Comparison of ENCODE assay signal across 2 cellular contexts in genomic region chr1:1636621-1637478, GRCh38. TPM values are rescaled to one million over a fixed set of nuclear protein-coding genes. Genes with fewer than 3 reads are reported as not detected.
"Had no signal": no experiment of that assay in that cellular context is flagged by ENCODE, and none has a peak within 500 bp of the region (broad histone marks: within the 10 kb centered on the region; RNA-seq: fewer than 3 reads in every experiment).

No MANE protein-coding gene starts in this region.

RNA-seq across cellular contexts. Expression of gene MMP23B, which starts 4.9 kb away (rescaled TPM):
- total RNA-seq: dermis blood vessel endothelial cell had no signal
- polyA plus RNA-seq: mammary epithelial cell had no signal
